ENCODE assay signal across 19 cellular contexts in genomic region chr7:140196361-140197217, GRCh38. TPM values are rescaled to one million over a fixed set of nuclear protein-coding genes. Genes with fewer than 3 reads are reported as not detected.
DNase-seq lines count a peak whose midpoint lies in the region; ATAC-seq and TF ChIP-seq lines count a peak whose summit lies in the region.
"Had no signal": no experiment of that assay in that cellular context is flagged by ENCODE, and none has a peak within 500 bp of the region (broad histone marks: within the 10 kb centered on the region; RNA-seq: fewer than 3 reads in every experiment).

No MANE protein-coding gene starts in this region.

- BruUV-seq in mammary epithelial cell (replicated peaks; lab: Mats Ljungman, UMichigan): no TSS peak

- peak in 1 of 2 donors; percentile 25 for DNase-seq in breast epithelium (ENCODE audit: low spot score in 2 of 2)
- no peak for DNase-seq in mammary epithelial cell
- DNase-seq in activated CD4-positive, alpha-beta memory T cell treated with anti-CD3 and anti-CD28 coated beads, Interleukin-2, amount 10 ng/mL, durations not matched to agents 7 days and 5 days: no peak
- DNase-seq in thyroid gland: peak; percentile 17 to 28
- no peak for DNase-seq in globus pallidus (ENCODE audit: low spot score)
- no peak for DNase-seq in DMS 273 (lab: John Stamatoyannopoulos, UW; ENCODE audit: unreplicated experiment)
- no peak for DNase-seq in AG08395 (ENCODE audit: low spot score)
- DNase-seq: activated T-cell treated with anti-CD3 and anti-CD28 coated beads, Interleukin-2, amount 50 U/mL, for 1 hour; DMS53; H9; hypothalamus; mesendoderm; NCI-H1417 treated with DMSO at 0.1 percent for 48 hours; NCI-H524 treated with DMSO at 0.1 percent for 48 hours had no signal

- CTCF ChIA-PET in mammary epithelial cell (lab: Charles Lee; ENCODE audit: low non-redundant PET): no interaction called here
- CTCF ChIA-PET in activated CD4-positive, alpha-beta memory T cell treated with anti-CD3 and anti-CD28 coated beads, Interleukin-2, amount 10 ng/mL, durations not matched to agents 7 days and 5 days (lab: Charles Lee): interaction anchor here (1.0 kb wide), 1 partner anchor 18 kb away, joined by 3 read pairs; no protein-coding TSS in a partner anchor

- TF ChIP-seq EP300 in gastroesophageal sphincter (IDR thresholded peaks at IDR 0.05): no peak

- no peaks in the 10 kb centered on the region for H3K27me3 Mint-ChIP-seq in activated CD4-positive, alpha-beta memory T cell treated with anti-CD3 and anti-CD28 coated beads, Interleukin-2, amount 10 ng/mL, durations not matched to agents 7 days and 5 days

- peak overlapping the region; percentile 9 for H3K27ac Mint-ChIP-seq in activated CD4-positive, alpha-beta memory T cell treated with anti-CD3 and anti-CD28 coated beads, Interleukin-2, amount 10 ng/mL, durations not matched to agents 7 days and 5 days
- H3K27ac Mint-ChIP-seq: H9; stimulated activated effector memory CD8-positive, alpha-beta T cell treated with anti-CD3 and anti-CD28 coated beads, Interleukin-12 subunit alpha, Interleukin-12 subunit beta, amount 100 ng/mL, for 72 hours had no signal

- H3K9ac ChIP-seq in mammary epithelial cell (ENCODE audit: insufficient read depth, low read length): no peak overlapping the region

- H3K79me2 ChIP-seq in mammary epithelial cell (ENCODE audit: insufficient read depth, low read length): no peaks in the 10 kb centered on the region

- peaks cover 13% of the 10 kb centered on the region for H3K36me3 Mint-ChIP-seq in activated CD4-positive, alpha-beta memory T cell treated with anti-CD3 and anti-CD28 coated beads, Interleukin-2, amount 10 ng/mL, durations not matched to agents 7 days and 5 days (ENCODE audit: low read depth)
- H3K36me3 Mint-ChIP-seq: stimulated activated effector memory CD8-positive, alpha-beta T cell treated with anti-CD3 and anti-CD28 coated beads, Interleukin-12 subunit alpha, Interleukin-12 subunit beta, amount 100 ng/mL, for 72 hours had no signal

- no peak overlapping the region for H2AFZ ChIP-seq in mammary epithelial cell (ENCODE audit: low read depth, low read length)

- intact Hi-C loops in breast epithelium (cut with DNase I; ENCODE audit: low total_unique reads) (no loop called here), mammary epithelial cell (cut with micrococcal nuclease) (no loop called here), thyroid gland (cut with DNase I) (no loop called here)

- H3K4me2 ChIP-seq in mammary epithelial cell (ENCODE audit: insufficient read depth, low read depth, low read length): no peak overlapping the region

- 68% methylated on average over 10 of the region's 10 CpGs for WGBS in mammary epithelial cell (ENCODE audit: low coverage, missing lambda C conversion rate)
- WGBS in gastroesophageal sphincter (ENCODE audit: low coverage in 1 of 2), 2 donors: 44 to 53% methylated on average over 3 to 9 of the region's 10 CpGs
- 58 to 76% methylated on average over 10 of the region's 10 CpGs for WGBS in thyroid gland, 2 donors

- TF ChIP-seq CTCF in breast epithelium (IDR thresholded peaks at IDR 0.05) (no peak), mammary epithelial cell (conservative IDR thresholded peaks at IDR 0.05 in 1 of 2, IDR thresholded peaks at IDR 0.05 in 1 of 2; ENCODE audit: extremely low read depth in 1 of 2, insufficient read depth in 1 of 2, low read depth in 1 of 2, low read length in 2 of 2) (no peak), gastroesophageal sphincter (IDR thresholded peaks at IDR 0.05) (no peak), thyroid gland (IDR thresholded peaks at IDR 0.05) (no peak)

- H3K27me3 ChIP-seq in breast epithelium (no peaks in the 10 kb centered on the region), mammary epithelial cell (ENCODE audit: insufficient read depth, low read length) (no peaks in the 10 kb centered on the region), gastroesophageal sphincter (no peaks in the 10 kb centered on the region), thyroid gland (no peaks in the 10 kb centered on the region)
- H3K27me3 ChIP-seq: body of pancreas, pancreas had no signal

- peaks cover 27% of the 10 kb centered on the region for H3K4me1 Mint-ChIP-seq in activated CD4-positive, alpha-beta memory T cell treated with anti-CD3 and anti-CD28 coated beads, Interleukin-2, amount 10 ng/mL, durations not matched to agents 7 days and 5 days

- POLR2A ChIA-PET in activated CD4-positive, alpha-beta memory T cell treated with anti-CD3 and anti-CD28 coated beads, Interleukin-2, amount 10 ng/mL, durations not matched to agents 7 days and 5 days (lab: Charles Lee): interaction anchor here (0.7 to 1.3 kb wide), 4 partner anchors 14 to 107 kb away, joined by 3 read pairs; no protein-coding TSS in a partner anchor

- H4K20me1 ChIP-seq in mammary epithelial cell (ENCODE audit: insufficient read depth, low read length): no peaks in the 10 kb centered on the region

- H3K4me3 Mint-ChIP-seq in activated CD4-positive, alpha-beta memory T cell treated with anti-CD3 and anti-CD28 coated beads, Interleukin-2, amount 10 ng/mL, durations not matched to agents 7 days and 5 days: no peak overlapping the region
- H3K4me3 Mint-ChIP-seq: H9; stimulated activated effector memory CD8-positive, alpha-beta T cell treated with anti-CD3 and anti-CD28 coated beads, Interleukin-12 subunit alpha, Interleukin-12 subunit beta, amount 100 ng/mL, for 72 hours had no signal

- H3K27ac ChIP-seq in breast epithelium (peak overlapping the region; percentile 20 to 76), mammary epithelial cell (ENCODE audit: insufficient read depth, low read depth, low read length) (no peak overlapping the region), gastroesophageal sphincter (no peak overlapping the region), thyroid gland (peak overlapping the region in 1 of 3 donors; percentile 48)
- H3K27ac ChIP-seq: body of pancreas, pancreas, VCaP had no signal

- H3K4me3 ChIP-seq in breast epithelium (no peak overlapping the region), mammary epithelial cell (replicated peaks in 1 of 3; ENCODE audit: insufficient read depth in 1 of 3, low read depth in 2 of 3, low read length in 3 of 3) (no peak overlapping the region), gastroesophageal sphincter (no peak overlapping the region), thyroid gland (replicated peaks in 1 of 3) (no peak overlapping the region)
- H3K4me3 ChIP-seq: body of pancreas, pancreas had no signal

- H3K9me3 Mint-ChIP-seq in activated CD4-positive, alpha-beta memory T cell treated with anti-CD3 and anti-CD28 coated beads, Interleukin-2, amount 10 ng/mL, durations not matched to agents 7 days and 5 days: peaks cover 13% of the 10 kb centered on the region

- dilution Hi-C loops in mammary epithelial cell (cut with HindIII; ENCODE audit: low sequenced_read_pairs): no loop called here

- TF ChIP-seq POLR2A in breast epithelium (IDR thresholded peaks at IDR 0.05) (no peak), gastroesophageal sphincter (IDR thresholded peaks at IDR 0.05) (no peak), thyroid gland (IDR thresholded peaks at IDR 0.05) (no peak)

- H3K36me3 ChIP-seq in breast epithelium (no peaks in the 10 kb centered on the region), mammary epithelial cell (ENCODE audit: insufficient read depth, low read length) (no peaks in the 10 kb centered on the region), gastroesophageal sphincter (no peaks in the 10 kb centered on the region), thyroid gland (no peaks in the 10 kb centered on the region)
- H3K36me3 ChIP-seq: pancreas had no signal

- in situ Hi-C loops in mammary epithelial cell (cut with MboI; ENCODE audit: low sequenced_read_pairs in 2 of 2): loop anchor here in 1 of 2 donors (25.0 kb wide), 1 partner anchor 116 kb away; no protein-coding TSS in a partner anchor

- H3K9me3 ChIP-seq in breast epithelium (no peaks in the 10 kb centered on the region), mammary epithelial cell (replicated peaks; ENCODE audit: insufficient read depth, low read length) (no peaks in the 10 kb centered on the region), gastroesophageal sphincter (no peaks in the 10 kb centered on the region), thyroid gland (no peaks in the 10 kb centered on the region)
- H3K9me3 ChIP-seq: body of pancreas, pancreas had no signal

- ATAC-seq in gastroesophageal sphincter: peak; percentile 83
- ATAC-seq: body of pancreas; stimulated activated effector memory CD8-positive, alpha-beta T cell treated with anti-CD3 and anti-CD28 coated beads, Interleukin-12 subunit alpha, Interleukin-12 subunit beta, amount 100 ng/mL, for 72 hours had no signal

- H3K4me1 ChIP-seq in breast epithelium (no peaks in the 10 kb centered on the region), mammary epithelial cell (ENCODE audit: insufficient read depth, low read length) (peaks cover 18% of the 10 kb centered on the region), gastroesophageal sphincter (no peaks in the 10 kb centered on the region), thyroid gland (no peaks in the 10 kb centered on the region)
- H3K4me1 ChIP-seq: body of pancreas, pancreas had no signal

RNA-seq across cellular contexts. Expression of gene KDM7A, which starts 19.8 kb away (rescaled TPM):
- total RNA-seq in breast epithelium (10 to 100 TPM; 33.1 to 37.1 (median 34.7) TPM), mammary epithelial cell (10 to 100 TPM; 10.0 to 11.8 TPM), gastroesophageal sphincter (10 to 100 TPM; 15.0 to 26.3 (median 21.4) TPM), thyroid gland (10 to 100 TPM; 11.1 to 29.8 (median 20.7) TPM)
- 2.1 TPM for polyA plus RNA-seq in mammary epithelial cell
- polyA minus RNA-seq in mammary epithelial cell: 1.4 TPM
- 10 to 100 TPM; 24.3 to 25.9 TPM for total RNA-seq in activated CD4-positive, alpha-beta memory T cell treated with anti-CD3 and anti-CD28 coated beads, Interleukin-2, amount 10 ng/mL, durations not matched to agents 7 days and 5 days

Comparison
In these comparisons a context has a peak if more than half of its experiments do, and no peak if none do; other contexts are left out.
1. H3K27ac ChIP-seq: peak in breast epithelium (2 of 2); none in mammary epithelial cell (single experiment) and gastroesophageal sphincter (0 of 4).
2. DNase-seq: peak in thyroid gland (2 of 2); none in mammary epithelial cell (single experiment), activated CD4-positive, alpha-beta memory T cell treated with anti-CD3 and anti-CD28 coated beads, Interleukin-2, amount 10 ng/mL, durations not matched to agents 7 days and 5 days (single experiment), globus pallidus (single experiment), DMS 273 (single experiment) and AG08395 (single experiment).